In genomic region chr5:158770506-158770905, GRCh38 we compare ENCODE assay signal across 8 cellular contexts.
DNase-seq lines count a peak whose midpoint lies in the region; ATAC-seq and TF ChIP-seq lines count a peak whose summit lies in the region.
"Had no signal": no experiment of that assay in that cellular context is flagged by ENCODE, and none has a peak within 500 bp of the region (broad histone marks: within the 10 kb centered on the region; RNA-seq: fewer than 3 reads in every experiment).

No MANE protein-coding gene starts in this region.

- H3K9me3 Mint-ChIP-seq in endodermal cell: no peaks in the 10 kb centered on the region
- H3K9me3 Mint-ChIP-seq in activated naive CD4-positive, alpha-beta T cell treated with anti-CD3 and anti-CD28 coated beads for 36 hours: no peaks in the 10 kb centered on the region

- no peaks in the 10 kb centered on the region for H3K27me3 ChIP-seq in endodermal cell (ENCODE audit: control insufficient read depth, insufficient read depth, low read length, poor library complexity, severe bottlenecking)

- H3K4me1 Mint-ChIP-seq in endodermal cell: peaks cover 20% of the 10 kb centered on the region
- peaks cover 2% of the 10 kb centered on the region for H3K4me1 Mint-ChIP-seq in activated naive CD4-positive, alpha-beta T cell treated with anti-CD3 and anti-CD28 coated beads for 36 hours (ENCODE audit: low read depth)

- H3K9ac ChIP-seq in endodermal cell (ENCODE audit: extremely low read depth, low read length, poor library complexity, severe bottlenecking): no peak overlapping the region

- no peak overlapping the region for H3K4me3 Mint-ChIP-seq in endodermal cell
- H3K4me3 Mint-ChIP-seq in activated naive CD4-positive, alpha-beta T cell treated with anti-CD3 and anti-CD28 coated beads for 36 hours: no peak overlapping the region

- no peaks in the 10 kb centered on the region for H3K27me3 Mint-ChIP-seq in endodermal cell (ENCODE audit: insufficient read depth)
- H3K27me3 Mint-ChIP-seq in activated naive CD4-positive, alpha-beta T cell treated with anti-CD3 and anti-CD28 coated beads for 36 hours (ENCODE audit: low read depth): no peaks in the 10 kb centered on the region

- H3K27ac ChIP-seq in endodermal cell (ENCODE audit: low read depth, low read length): no peak overlapping the region

- DNase-seq in NAMALWA (ENCODE audit: low spot score) (peak; percentile 42), endodermal cell (peak; percentile 82), retinal pigment epithelial cell (ENCODE audit: low read depth) (no peak), Kasumi-1 (lab: John Stamatoyannopoulos, UW) (no peak)
- no peak for DNase-seq in activated naive CD4-positive, alpha-beta T cell treated with anti-CD3 and anti-CD28 coated beads for 36 hours
- DNase-seq: activated CD4-positive, alpha-beta T cell treated with anti-CD3 and anti-CD28 coated beads for 1 hour had no signal

- ATAC-seq in HG03280 (IDR thresholded peaks at IDR 0.05; ENCODE audit: unreplicated experiment): no peak

- CTCF ChIA-PET in activated naive CD4-positive, alpha-beta T cell treated with anti-CD3 and anti-CD28 coated beads for 36 hours (lab: Charles Lee): interaction anchor here (0.6 kb wide), 1 partner anchor 10 kb away, joined by 3 read pairs; no protein-coding TSS in a partner anchor

- H3K4me3 ChIP-seq in endodermal cell (ENCODE audit: low read length) (no peak overlapping the region), retinal pigment epithelial cell (ENCODE audit: low read length) (no peak overlapping the region)

- intact Hi-C loops in activated naive CD4-positive, alpha-beta T cell treated with anti-CD3 and anti-CD28 coated beads for 36 hours (cut with micrococcal nuclease): no loop called here

- H3K27ac Mint-ChIP-seq in endodermal cell: no peak overlapping the region
- no peak overlapping the region for H3K27ac Mint-ChIP-seq in activated naive CD4-positive, alpha-beta T cell treated with anti-CD3 and anti-CD28 coated beads for 36 hours

- no peaks in the 10 kb centered on the region for H3K4me1 ChIP-seq in endodermal cell (ENCODE audit: control insufficient read depth, insufficient read depth, low read length)

- TF ChIP-seq CTCF in GM12874 (IDR thresholded peaks at IDR 0.05; ENCODE audit: insufficient read depth, low read depth, low read length) (0 out of 2 replicates have a peak, but pooled peaks have one; percentile 23), endodermal cell (conservative IDR thresholded peaks at IDR 0.05) (peak; percentile 81), retinal pigment epithelial cell (conservative IDR thresholded peaks at IDR 0.05; ENCODE audit: low read depth, low read length) (peak; percentile 47)

- H3K9me3 ChIP-seq in endodermal cell (ENCODE audit: control insufficient read depth, low read length): no peaks in the 10 kb centered on the region

- 62 to 66% methylated on average over 3 to 5 of the region's 5 CpGs for WGBS in endodermal cell (ENCODE audit: insufficient coverage in 1 of 2, insufficient read length in 1 of 2), 2 experiments

- no peaks in the 10 kb centered on the region for H3K36me3 ChIP-seq in endodermal cell (ENCODE audit: control insufficient read depth, insufficient read depth, low read length)

- no peaks in the 10 kb centered on the region for H3K36me3 Mint-ChIP-seq in endodermal cell (ENCODE audit: low read depth)
- no peaks in the 10 kb centered on the region for H3K36me3 Mint-ChIP-seq in activated naive CD4-positive, alpha-beta T cell treated with anti-CD3 and anti-CD28 coated beads for 36 hours (ENCODE audit: low read depth)

Comparison
In these comparisons a context has a peak if more than half of its experiments do, and no peak if none do; other contexts are left out.
1. CTCF ChIP-seq: peak in every context shown above with its lines; median percentile 81 in endodermal cell; 47 in retinal pigment epithelial cell; 23 in GM12874.
2. DNase-seq: peak in NAMALWA (single experiment) and endodermal cell (single experiment); none in retinal pigment epithelial cell (single experiment), Kasumi-1 (0 of 2) and activated naive CD4-positive, alpha-beta T cell treated with anti-CD3 and anti-CD28 coated beads for 36 hours (single experiment).